Comparison of ENCODE assay signal across 18 cellular contexts in the genomic region with DNA sequence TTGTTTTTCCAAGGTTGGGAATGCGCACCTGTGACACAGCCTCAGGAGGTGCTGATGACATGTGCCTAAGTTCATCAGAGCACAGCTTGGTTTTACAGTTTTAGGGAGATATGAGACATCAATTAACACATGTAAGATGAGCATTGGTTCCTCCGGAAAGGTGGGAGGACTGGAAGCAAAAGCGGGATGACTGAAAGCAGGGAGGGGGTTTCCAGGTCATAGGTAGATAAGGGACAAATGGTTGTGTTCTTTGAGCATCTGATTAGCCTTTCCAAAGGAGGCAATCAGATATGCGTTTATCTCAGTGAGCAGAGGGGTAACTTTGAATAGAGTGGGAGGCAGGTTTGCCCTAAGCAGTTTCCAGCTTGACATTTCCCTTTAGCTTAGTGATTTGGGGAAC. TPM values are rescaled to one million over a fixed set of nuclear protein-coding genes. Genes with fewer than 3 reads are reported as not detected.
"Had no signal": no experiment of that assay in that cellular context is flagged by ENCODE, and none has a peak within 500 bp of the region (broad histone marks: within the 10 kb centered on the region; RNA-seq: fewer than 3 reads in every experiment).

No MANE protein-coding gene starts in this region.

- H3K4me1 ChIP-seq: heart right ventricle, vagina had no signal

- ATAC-seq: esophagus mucosa, heart right ventricle, natural killer cell had no signal

- H3K27me3 ChIP-seq: heart right ventricle, neutrophil, vagina had no signal

- H3K4me2 ChIP-seq: SK-N-SH had no signal

- H3K9me2 ChIP-seq: SK-N-SH had no signal

- H3K9ac ChIP-seq: SK-N-SH had no signal

- H3K27ac ChIP-seq: heart right ventricle, neutrophil, vagina had no signal

- H3K4me3 ChIP-seq: heart right ventricle, vagina had no signal

- H3K4me1 Mint-ChIP-seq: activated CD4-positive, alpha-beta T cell treated with anti-CD3 and anti-CD28 coated beads, Interleukin-2, amount 10 ng/mL, durations not matched to agents 7 days and 5 days; brain; natural killer cell had no signal

- H3K9me3 Mint-ChIP-seq: natural killer cell had no signal

- H3K27me3 Mint-ChIP-seq: activated CD4-positive, alpha-beta T cell treated with anti-CD3 and anti-CD28 coated beads, Interleukin-2, amount 10 ng/mL, durations not matched to agents 7 days and 5 days; activated naive CD8-positive, alpha-beta T cell treated with anti-CD3 and anti-CD28 coated beads, Interleukin-2, amount 10 ng/mL, durations not matched to agents 7 days and 5 days; brain had no signal

- DNase-seq: activated CD4-positive, alpha-beta T cell treated with anti-CD3 and anti-CD28 coated beads, Interleukin-2, amount 10 ng/mL, durations not matched to agents 7 days and 5 days; activated CD4-positive, CD25-positive, alpha-beta regulatory T cell; activated CD8-positive, alpha-beta memory T cell treated with anti-CD3 and anti-CD28 coated beads for 24 hours; activated CD8-positive, alpha-beta memory T cell treated with anti-CD3 and anti-CD28 coated beads, Interleukin-2, amount 50 U/mL, for 48 hours; activated naive CD8-positive, alpha-beta T cell treated with anti-CD3 and anti-CD28 coated beads, Interleukin-2, amount 10 ng/mL, durations not matched to agents 7 days and 5 days; activated T-cell treated with anti-CD3 and anti-CD28 coated beads, Interleukin-2, amount 50 U/mL, for 48 hours; caudate nucleus; heart right ventricle; natural killer cell; SK-N-SH; stimulated activated CD8-positive, alpha-beta memory T cell treated with anti-CD3 and anti-CD28 coated beads, Interleukin-4, amount 100 ng/mL, for 48 hours; stimulated activated naive CD4-positive, alpha-beta T cell; substantia nigra had no signal

- H3K4me3 Mint-ChIP-seq: activated CD4-positive, alpha-beta T cell treated with anti-CD3 and anti-CD28 coated beads, Interleukin-2, amount 10 ng/mL, durations not matched to agents 7 days and 5 days; activated naive CD8-positive, alpha-beta T cell treated with anti-CD3 and anti-CD28 coated beads, Interleukin-2, amount 10 ng/mL, durations not matched to agents 7 days and 5 days; brain; natural killer cell had no signal

- H3K9me3 ChIP-seq: SK-N-SH, vagina had no signal

- H3K27ac Mint-ChIP-seq: activated CD4-positive, alpha-beta T cell treated with anti-CD3 and anti-CD28 coated beads, Interleukin-2, amount 10 ng/mL, durations not matched to agents 7 days and 5 days; activated naive CD8-positive, alpha-beta T cell treated with anti-CD3 and anti-CD28 coated beads, Interleukin-2, amount 10 ng/mL, durations not matched to agents 7 days and 5 days; brain; natural killer cell had no signal

RNA-seq across cellular contexts. Expression of gene SH2D6, which starts 34.7 kb away (rescaled TPM):
- total RNA-seq: posterior vena cava, vagina had no signal
